2 cellular contexts compared by ENCODE assay signal in genomic region chr19:10624585-10624984, GRCh38.
TF ChIP-seq lines count a peak whose summit lies in the region.

No MANE protein-coding gene starts in this region.

TF ChIP-seq in SK-N-SH, 30 proteins besides CTCF, POLR2A, EP300 and RAD21 (continued from another document):
- TF ChIP-seq REST (IDR thresholded peaks at IDR 0.05; ENCODE audit: low read depth, low read length) (no peak), YY1 (IDR thresholded peaks at IDR 0.05; ENCODE audit: low read depth) (no peak), RCOR1 (IDR thresholded peaks at IDR 0.05; ENCODE audit: low read length) (no peak), POLR2AphosphoS5 (IDR thresholded peaks at IDR 0.05; ENCODE audit: low read depth, low read length) (no peak), MAX (IDR thresholded peaks at IDR 0.05; ENCODE audit: low read depth) (no peak), USF2 (IDR thresholded peaks at IDR 0.05; ENCODE audit: borderline replicate concordance, low read depth, low read length) (no peak), TAF1 (IDR thresholded peaks at IDR 0.05; ENCODE audit: borderline replicate concordance, low read depth, low read length) (no peak), IRF3 (IDR thresholded peaks at IDR 0.05; ENCODE audit: low read depth, low read length) (no peak), NFIC (IDR thresholded peaks at IDR 0.05; ENCODE audit: borderline replicate concordance) (no peak)

TF ChIP-seq in SK-N-SH treated with all-trans-retinoic acid at 6 μM for 48 hours, 23 proteins besides CTCF, POLR2A, EP300 and RAD21 (continued from another document):
- TF ChIP-seq PATZ1 (CRISPR knock-in tag; IDR thresholded peaks at IDR 0.05; ENCODE audit: borderline replicate concordance) (no peak), TOX (CRISPR knock-in tag; IDR thresholded peaks at IDR 0.05; ENCODE audit: borderline replicate concordance) (no peak), TSHZ2 (CRISPR knock-in tag; IDR thresholded peaks at IDR 0.05) (no peak), OSR1 (CRISPR knock-in tag; IDR thresholded peaks at IDR 0.05) (no peak), ZNF8 (CRISPR knock-in tag; IDR thresholded peaks at IDR 0.05) (no peak), ARNTL (CRISPR knock-in tag; IDR thresholded peaks at IDR 0.05; ENCODE audit: borderline replicate concordance, low read depth) (no peak), ESRRG (CRISPR knock-in tag; IDR thresholded peaks at IDR 0.05) (no peak)
